In the genomic region with DNA sequence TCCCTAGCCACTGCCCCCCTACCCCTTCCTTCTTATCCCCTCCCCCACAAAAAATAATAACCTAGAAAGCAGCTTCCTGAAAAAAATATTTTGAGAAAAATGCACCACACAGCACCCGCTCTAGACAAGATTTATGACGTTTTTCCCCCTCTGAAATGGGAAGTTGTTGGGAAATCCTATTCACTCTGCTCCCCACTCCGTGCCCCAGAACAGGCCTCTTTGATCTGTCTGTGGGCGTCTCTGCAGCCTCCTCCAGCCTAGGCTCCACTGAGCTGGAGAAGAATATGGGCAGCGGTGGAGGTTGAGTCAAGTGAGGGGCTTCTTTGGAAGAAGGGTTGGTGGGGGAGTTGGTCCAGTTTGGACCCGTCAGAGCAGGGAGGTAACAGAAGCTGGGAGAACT, we compare ENCODE assay signal across 21 cellular contexts. TPM values are rescaled to one million over a fixed set of nuclear protein-coding genes. Genes with fewer than 3 reads are reported as not detected.
A peak's percentile ranks its signal among the peaks of the same experiment; 100 is the strongest.
DNase-seq lines count a peak whose midpoint lies in the region; ATAC-seq, FAIRE-seq and TF ChIP-seq lines count a peak whose summit lies in the region.
"Had no signal": no experiment of that assay in that cellular context is flagged by ENCODE, and none has a peak within 500 bp of the region (broad histone marks: within the 10 kb centered on the region; RNA-seq: fewer than 3 reads in every experiment).

No MANE protein-coding gene starts in this region.

- peak overlapping the region; percentile 53 for H3K27ac Mint-ChIP-seq in astrocyte (ENCODE audit: unreplicated experiment)
- H3K27ac Mint-ChIP-seq: activated T-helper 2 cell treated with anti-CD3 and anti-CD28 coated beads, Interferon-gamma antibody, Interleukin-2, Interleukin-4, amounts not matched to agents 10 μg/mL and 5 μg/mL and 100 μg/mL, durations not matched to agents 14 hours and 24 hours and 36 hours had no signal

- H3K36me3 ChIP-seq in SK-N-SH (replicated peaks in 1 of 2; ENCODE audit: control insufficient read depth in 1 of 2, insufficient read depth in 2 of 2, low read length in 1 of 2) (no peaks in the 10 kb centered on the region), astrocyte (ENCODE audit: insufficient read depth, low read length) (no peaks in the 10 kb centered on the region), spleen (no peaks in the 10 kb centered on the region)
- no peaks in the 10 kb centered on the region for H3K36me3 ChIP-seq in effector memory CD4-positive, alpha-beta T cell (ENCODE audit: control insufficient read depth, insufficient read depth, low read length)
- H3K36me3 ChIP-seq: vagina had no signal

- CTCF ChIA-PET in SK-N-SH (lab: Yijun Ruan, JAX): interaction anchor here (1.0 to 23.0 kb wide), 5 partner anchors 17 to 115 kb away, joined by 3 to 766 read pairs (median 446); no protein-coding TSS in a partner anchor

- peaks cover 7% of the 10 kb centered on the region; the same call in 1 of the 2 replicates for H4K20me1 ChIP-seq in SK-N-SH (ENCODE audit: insufficient read depth)
- peaks cover 9% of the 10 kb centered on the region for H4K20me1 ChIP-seq in astrocyte (ENCODE audit: insufficient read depth, low read length)

- POLR2A ChIA-PET in SK-N-SH (lab: Yijun Ruan, JAX): interaction anchor here (0.9 to 3.2 kb wide), 7 partner anchors 19 to 86 kb away, joined by 3 to 19 read pairs (median 5); no protein-coding TSS in a partner anchor

- H3K79me2 ChIP-seq in SK-N-SH (ENCODE audit: insufficient read depth) (no peaks in the 10 kb centered on the region), astrocyte (ENCODE audit: insufficient read depth, low read length) (no peaks in the 10 kb centered on the region)

- no peaks in the 10 kb centered on the region for H3K9me2 ChIP-seq in SK-N-SH

- TF ChIP-seq CTCF in SK-N-SH (IDR thresholded peaks at IDR 0.05) (no peak), astrocyte (IDR thresholded peaks at IDR 0.05; ENCODE audit: insufficient read depth, low read depth, low read length) (no peak), spleen (IDR thresholded peaks at IDR 0.05 in 8 of 11, conservative IDR thresholded peaks at IDR 0.05 in 3 of 11) (no peak), lower leg skin (IDR thresholded peaks at IDR 0.05) (no peak)

- no peak overlapping the region for H3K9ac ChIP-seq in SK-N-SH
- no peak overlapping the region for H3K9ac ChIP-seq in astrocyte (ENCODE audit: low read length)

- peaks cover 6% of the 10 kb centered on the region for H3K9me3 Mint-ChIP-seq in astrocyte (ENCODE audit: unreplicated experiment)
- H3K9me3 Mint-ChIP-seq: activated T-helper 2 cell treated with anti-CD3 and anti-CD28 coated beads, Interferon-gamma antibody, Interleukin-2, Interleukin-4, amounts not matched to agents 10 μg/mL and 5 μg/mL and 100 μg/mL, durations not matched to agents 14 hours and 24 hours and 36 hours had no signal

- peak overlapping the region in 1 of 2 experiments; percentile 89; a peak in 2 of 4 replicates for H3K27ac ChIP-seq in SK-N-SH (ENCODE audit: low read depth in 2 of 2, low read length in 1 of 2)
- H3K27ac ChIP-seq in astrocyte (ENCODE audit: low read depth, low read length): no peak overlapping the region
- no peak overlapping the region for H3K27ac ChIP-seq in spleen
- no peak overlapping the region for H3K27ac ChIP-seq in effector memory CD4-positive, alpha-beta T cell (ENCODE audit: insufficient read depth, low read length, poor library complexity, severe bottlenecking)
- H3K27ac ChIP-seq: epithelial cell of prostate, vagina had no signal

- no peak overlapping the region for H3K4me3 Mint-ChIP-seq in astrocyte (ENCODE audit: unreplicated experiment)

- 52% methylated on average over 6 of the region's 6 CpGs for WGBS in SK-N-SH (ENCODE audit: low lambda C conversion rate)
- 5 to 16% (median 8%) methylated on average over 6 of the region's 6 CpGs for WGBS in spleen, 5 donors
- WGBS in lower leg skin, 2 donors: 14 to 19% methylated on average over 6 of the region's 6 CpGs

- ATAC-seq in SK-N-SH treated with all-trans-retinoic acid at 6 μM for 48 hours (no peak), HG03280 (IDR thresholded peaks at IDR 0.05; ENCODE audit: unreplicated experiment) (no peak)
- ATAC-seq: Panc1 had no signal

- no peak for TF ChIP-seq RAD21 in SK-N-SH (IDR thresholded peaks at IDR 0.05; ENCODE audit: low read length)

- H3K9me3 ChIP-seq in SK-N-SH (no peaks in the 10 kb centered on the region), astrocyte (ENCODE audit: insufficient read depth, low read depth, low read length) (no peaks in the 10 kb centered on the region), spleen (no peaks in the 10 kb centered on the region)
- no peaks in the 10 kb centered on the region for H3K9me3 ChIP-seq in effector memory CD4-positive, alpha-beta T cell (ENCODE audit: control insufficient read depth, low read length)
- H3K9me3 ChIP-seq: vagina had no signal

- no peak for TF ChIP-seq POLR2A in spleen (IDR thresholded peaks at IDR 0.05)
- no peak for TF ChIP-seq POLR2A in lower leg skin (IDR thresholded peaks at IDR 0.05)

- H3F3A ChIP-seq in SK-N-SH (replicated peaks; ENCODE audit: insufficient read depth): peaks cover 6% of the 10 kb centered on the region

- peaks cover 0 to 68% of the 10 kb centered on the region in 2 experiments; a peak in 2 of 4 replicates for H3K4me1 ChIP-seq in SK-N-SH (ENCODE audit: control insufficient read depth in 1 of 2, insufficient read depth in 2 of 2, low read depth in 1 of 2, low read length in 1 of 2)
- H3K4me1 ChIP-seq in astrocyte (ENCODE audit: insufficient read depth, low read length): no peaks in the 10 kb centered on the region
- peaks cover 23 to 73% (median 40%) of the 10 kb centered on the region in 6 donors for H3K4me1 ChIP-seq in spleen
- H3K4me1 ChIP-seq in effector memory CD4-positive, alpha-beta T cell (ENCODE audit: control insufficient read depth, insufficient read depth, low read length, poor library complexity, severe bottlenecking): peaks cover 26% of the 10 kb centered on the region

- H3K4me3 ChIP-seq in SK-N-SH (ENCODE audit: low read depth in 2 of 2, low read length in 1 of 2) (peak overlapping the region in 1 of 2 experiments; percentile 58; a peak in 2 of 4 replicates), astrocyte (ENCODE audit: insufficient read depth, low read depth, low read length) (no peak overlapping the region), spleen (no peak overlapping the region), lower leg skin (ENCODE audit: low read depth, poor library complexity, severe bottlenecking) (no peak overlapping the region)
- no peak overlapping the region for H3K4me3 ChIP-seq in effector memory CD4-positive, alpha-beta T cell (ENCODE audit: insufficient read depth, low read depth, low read length, poor library complexity, severe bottlenecking)
- H3K4me3 ChIP-seq: smooth muscle cell, vagina had no signal

- TF ChIP-seq EP300 in SK-N-SH (IDR thresholded peaks at IDR 0.05; ENCODE audit: borderline replicate concordance in 1 of 2, low read depth in 1 of 2, low read length in 1 of 2): no peak

- no peaks in the 10 kb centered on the region for H3K36me3 Mint-ChIP-seq in astrocyte (ENCODE audit: low read depth, unreplicated experiment)
- H3K36me3 Mint-ChIP-seq: CD4-positive, alpha-beta memory T cell had no signal

- no peaks in the 10 kb centered on the region for H3K4me1 Mint-ChIP-seq in astrocyte (ENCODE audit: low read depth, unreplicated experiment)

- H3K27me3 ChIP-seq in SK-N-SH (ENCODE audit: insufficient read depth) (peaks cover 27% of the 10 kb centered on the region), astrocyte (ENCODE audit: insufficient read depth, low read length) (peaks cover 86% of the 10 kb centered on the region), spleen (replicated peaks in 1 of 7) (peaks cover 21 to 100% (median 98%) of the 10 kb centered on the region in 7 donors)
- H3K27me3 ChIP-seq in effector memory CD4-positive, alpha-beta T cell (replicated peaks; ENCODE audit: control insufficient read depth, insufficient read depth, low read length, poor library complexity, severe bottlenecking): peaks cover 89% of the 10 kb centered on the region

- DNase-seq in SK-N-SH (no peak), MV-4-11 (lab: John Stamatoyannopoulos, UW) (peak; percentile 80), astrocyte (ENCODE audit: low read depth) (no peak), spleen (peak; percentile 28), lower leg skin (ENCODE audit: low spot score in 2 of 2) (no peak)
- no peak for DNase-seq in effector memory CD4-positive, alpha-beta T cell
- DNase-seq: activated CD4-positive, alpha-beta T cell treated with anti-CD3 and anti-CD28 coated beads for 48 hours; CD4-positive, alpha-beta memory T cell; dermis blood vessel endothelial cell; foreskin fibroblast; islet precursor cell; naive B cell; NCI-H1436 treated with DMSO at 0.1 percent for 48 hours had no signal

- H2AFZ ChIP-seq in SK-N-SH (ENCODE audit: low read depth): no peak overlapping the region
- no peak overlapping the region for H2AFZ ChIP-seq in astrocyte (ENCODE audit: low read depth, low read length)

- peaks cover 77% of the 10 kb centered on the region for H3K27me3 Mint-ChIP-seq in astrocyte (ENCODE audit: low read depth, unreplicated experiment)

- no peak for FAIRE-seq in astrocyte (lab: Jason Lieb, UNC)
- FAIRE-seq: TTC549 had no signal

- intact Hi-C loops in spleen (cut with DNase I; ENCODE audit: low total_unique reads): no loop called here
- intact Hi-C loops in lower leg skin (cut with DNase I; ENCODE audit: low total_unique reads): no loop called here

- H3K4me2 ChIP-seq in SK-N-SH (0 out of 2 replicates have a peak overlapping the region, but pooled peaks have one; percentile 89), astrocyte (ENCODE audit: low read length) (no peak overlapping the region)
- H3K4me2 ChIP-seq: smooth muscle cell had no signal

TF ChIP-seq in SK-N-SH, 30 proteins besides CTCF, POLR2A, EP300 and RAD21 (continues in another document):
- TF ChIP-seq TAF1 (IDR thresholded peaks at IDR 0.05; ENCODE audit: borderline replicate concordance, low read depth, low read length) (no peak), MXI1 (IDR thresholded peaks at IDR 0.05; ENCODE audit: low read depth, low read length) (no peak), FOSL2 (IDR thresholded peaks at IDR 0.05; ENCODE audit: borderline replicate concordance, low read depth) (no peak)

TF ChIP-seq in SK-N-SH treated with all-trans-retinoic acid at 6 μM for 48 hours, 23 proteins besides CTCF, POLR2A, EP300 and RAD21:
- no peak for TF ChIP-seq SNAI2 (CRISPR knock-in tag; IDR thresholded peaks at IDR 0.05)
TF ChIP-seq in SK-N-SH treated with all-trans-retinoic acid at 6 μM for 48 hours: peak in this region for 0.

RNA-seq across cellular contexts. Expression of a gene that starts 28.5 kb away (rescaled TPM):
- polyA plus RNA-seq in SK-N-SH (2012; rRNA removed): 24.9 and 25.1 TPM in 2 replicates
- polyA plus RNA-seq in SK-N-SH (2012; cell fraction: cytosol; rRNA removed): 13.4 and 18.8 TPM in 2 replicates
- 145 and 160 TPM in 2 replicates for polyA plus RNA-seq in SK-N-SH (2012; cell fraction: nucleus; rRNA removed)
- total RNA-seq in astrocyte: 48.5 and 54.4 TPM in 2 replicates
- 100 to 1,000 TPM in 1 of 7 donors, 10 to 100 TPM in 6; 63.3 to 105 (median 74.0) TPM for total RNA-seq in spleen
- 10 to 100 TPM; 38.3 to 57.7 (median 54.9) TPM for polyA plus RNA-seq in spleen
- 100 to 1,000 TPM in 1 of 4 donors, 10 to 100 TPM in 3; 61.1 to 110 (median 82.6) TPM for total RNA-seq in lower leg skin

Comparison
In these comparisons a context has a peak if more than half of its experiments do, and no peak if none do; other contexts are left out.
1. DNase-seq: peak in MV-4-11 (single experiment) and spleen (single experiment); none in SK-N-SH (single experiment), astrocyte (single experiment), effector memory CD4-positive, alpha-beta T cell (0 of 3) and lower leg skin (0 of 2).